Comparison of ENCODE assay signal across 22 cellular contexts in genomic region chr6:140138311-140138994, GRCh38.
DNase-seq lines count a peak whose midpoint lies in the region; ATAC-seq and TF ChIP-seq lines count a peak whose summit lies in the region.
"Had no signal": no experiment of that assay in that cellular context is flagged by ENCODE, and none has a peak within 500 bp of the region (broad histone marks: within the 10 kb centered on the region; RNA-seq: fewer than 3 reads in every experiment).

No MANE protein-coding gene starts in this region.

- no peak for TF ChIP-seq CTCF in Panc1 (IDR thresholded peaks at IDR 0.05)
- no peak for TF ChIP-seq CTCF in heart right ventricle (IDR thresholded peaks at IDR 0.05)
- TF ChIP-seq CTCF in progenitor cell of endocrine pancreas (IDR thresholded peaks at IDR 0.05; ENCODE audit: unreplicated experiment): no peak
- no peak for TF ChIP-seq CTCF in lower lobe of right lung (IDR thresholded peaks at IDR 0.05)

- intact Hi-C loops in Panc1 (cut with micrococcal nuclease; ENCODE audit: unreplicated experiment) (no loop called here), heart right ventricle (cut with DNase I) (no loop called here), lower lobe of right lung (cut with DNase I) (no loop called here)

- H3K4me1 ChIP-seq in Panc1 (ENCODE audit: control insufficient read depth, insufficient read depth, low read length) (no peaks in the 10 kb centered on the region), heart right ventricle (peaks cover 0 to 10% (median 0%) of the 10 kb centered on the region in 9 donors), lower lobe of right lung (no peaks in the 10 kb centered on the region)
- H3K4me1 ChIP-seq: BLaER1, psoas muscle, SJCRH30 had no signal

- ATAC-seq in Panc1: no peak; the same call in 1 of the 2 replicates
- ATAC-seq in heart right ventricle: peak in 6 of 8 donors; percentile 29 to 74 (median 50)
- ATAC-seq in GM18502 (IDR thresholded peaks at IDR 0.05; ENCODE audit: poor library complexity, unreplicated experiment): no peak
- no peak for ATAC-seq in lower lobe of right lung
- ATAC-seq: HepG2; naive thymus-derived CD8-positive, alpha-beta T cell; psoas muscle had no signal

- DNase-seq in NCI-H1417 (lab: John Stamatoyannopoulos, UW): peak in 2 of 3 experiments; percentile 8 to 59
- DNase-seq in NCI-H1417 treated with DMSO at 0.1 percent for 48 hours (lab: John Stamatoyannopoulos, UW): no peak
- DNase-seq in Panc1 (ENCODE audit: low read depth, low spot score): no peak
- no peak for DNase-seq in heart right ventricle
- no peak for DNase-seq in progenitor cell of endocrine pancreas (ENCODE audit: low spot score, unreplicated experiment)
- DNase-seq in AG08395 (ENCODE audit: low spot score): no peak
- no peak for DNase-seq in lower lobe of right lung
- DNase-seq: activated B cell treated with CpG ODN at 0.5 μM for 24 hours; activated CD4-positive, alpha-beta memory T cell treated with anti-CD3 and anti-CD28 coated beads, Interleukin-2, amount 10 ng/mL, durations not matched to agents 7 days and 5 days; activated naive CD4-positive, alpha-beta T cell treated with anti-CD3 and anti-CD28 coated beads, Interleukin-2, amount 10 ng/mL, durations not matched to agents 7 days and 5 days; aorta; H7; naive thymus-derived CD8-positive, alpha-beta T cell; NCI-H2107; NCI-H526; OCI-M1; psoas muscle; SJCRH30 had no signal

- H3K36me3 Mint-ChIP-seq in progenitor cell of endocrine pancreas (ENCODE audit: insufficient read depth): peaks cover 2% of the 10 kb centered on the region
- H3K36me3 Mint-ChIP-seq: activated naive CD4-positive, alpha-beta T cell treated with anti-CD3 and anti-CD28 coated beads, Interleukin-2, amount 10 ng/mL, durations not matched to agents 7 days and 5 days; memory B cell; naive thymus-derived CD8-positive, alpha-beta T cell had no signal

- BruUV-seq in Panc1 (replicated peaks; lab: Mats Ljungman, UMichigan): no TSS peak

- no peak overlapping the region for H3K4me3 Mint-ChIP-seq in progenitor cell of endocrine pancreas (ENCODE audit: low read depth)
- H3K4me3 Mint-ChIP-seq: activated B cell treated with CpG ODN at 0.5 μM for 24 hours; activated CD4-positive, alpha-beta memory T cell treated with anti-CD3 and anti-CD28 coated beads, Interleukin-2, amount 10 ng/mL, durations not matched to agents 7 days and 5 days; activated naive CD4-positive, alpha-beta T cell treated with anti-CD3 and anti-CD28 coated beads, Interleukin-2, amount 10 ng/mL, durations not matched to agents 7 days and 5 days; memory B cell; naive thymus-derived CD8-positive, alpha-beta T cell had no signal

- no peaks in the 10 kb centered on the region for H3K27me3 Mint-ChIP-seq in progenitor cell of endocrine pancreas
- H3K27me3 Mint-ChIP-seq: activated B cell treated with CpG ODN at 0.5 μM for 24 hours; activated CD4-positive, alpha-beta memory T cell treated with anti-CD3 and anti-CD28 coated beads, Interleukin-2, amount 10 ng/mL, durations not matched to agents 7 days and 5 days; activated naive CD4-positive, alpha-beta T cell treated with anti-CD3 and anti-CD28 coated beads, Interleukin-2, amount 10 ng/mL, durations not matched to agents 7 days and 5 days; memory B cell; naive thymus-derived CD8-positive, alpha-beta T cell had no signal

- H3K4me3 ChIP-seq in Panc1 (ENCODE audit: low read depth in 2 of 2, low read length in 2 of 2) (no peak overlapping the region), heart right ventricle (peak overlapping the region in 2 of 10 donors; percentile 8 to 9), lower lobe of right lung (no peak overlapping the region)
- H3K4me3 ChIP-seq: BLaER1, psoas muscle, SJCRH30 had no signal

- H3K27ac ChIP-seq in Panc1 (ENCODE audit: low read length): peak overlapping the region; percentile 54; the same call in 1 of the 2 replicates
- peak overlapping the region in 6 of 10 donors; percentile 11 to 67 (median 40) for H3K27ac ChIP-seq in heart right ventricle
- no peak overlapping the region for H3K27ac ChIP-seq in lower lobe of right lung
- H3K27ac ChIP-seq: BLaER1, psoas muscle, SJCRH30 had no signal

- H3K27me3 ChIP-seq in Panc1 (ENCODE audit: control insufficient read depth, insufficient read depth, low read length) (no peaks in the 10 kb centered on the region), heart right ventricle (no peaks in the 10 kb centered on the region), lower lobe of right lung (ENCODE audit: low read depth) (no peaks in the 10 kb centered on the region)
- H3K27me3 ChIP-seq: BLaER1, SJCRH30 had no signal

- H3K36me3 ChIP-seq in Panc1 (ENCODE audit: control insufficient read depth, insufficient read depth, low read length): no peaks in the 10 kb centered on the region
- H3K36me3 ChIP-seq in heart right ventricle: no peaks in the 10 kb centered on the region
- H3K36me3 ChIP-seq in lower lobe of right lung: no peaks in the 10 kb centered on the region
- H3K36me3 ChIP-seq: BLaER1, SJCRH30 had no signal

- CTCF ChIA-PET in Panc1 (lab: Charles Lee): no interaction called here

- H3K27ac Mint-ChIP-seq in progenitor cell of endocrine pancreas: peak overlapping the region; percentile 27
- H3K27ac Mint-ChIP-seq: activated B cell treated with CpG ODN at 0.5 μM for 24 hours; activated CD4-positive, alpha-beta memory T cell treated with anti-CD3 and anti-CD28 coated beads, Interleukin-2, amount 10 ng/mL, durations not matched to agents 7 days and 5 days; activated naive CD4-positive, alpha-beta T cell treated with anti-CD3 and anti-CD28 coated beads, Interleukin-2, amount 10 ng/mL, durations not matched to agents 7 days and 5 days; memory B cell; naive thymus-derived CD8-positive, alpha-beta T cell had no signal

- H3K9me3 ChIP-seq in Panc1 (ENCODE audit: control insufficient read depth, insufficient read depth, low read depth, low read length) (no peaks in the 10 kb centered on the region), heart right ventricle (peaks cover 0 to 26% (median 10%) of the 10 kb centered on the region in 11 donors), lower lobe of right lung (no peaks in the 10 kb centered on the region)
- H3K9me3 ChIP-seq: BLaER1 had no signal

- 39 to 46% methylated on average over 5 of the region's 5 CpGs for WGBS in heart right ventricle, 2 donors

- in situ Hi-C loops in Panc1 (cut with HindIII; ENCODE audit: low pct_unique_long_range_greater_than_20kb, low sequenced_read_pairs): no loop called here

- POLR2A ChIA-PET in Panc1 (lab: Charles Lee): no interaction called here

- peaks cover 6% of the 10 kb centered on the region for H3K4me1 Mint-ChIP-seq in progenitor cell of endocrine pancreas (ENCODE audit: low read depth)
- H3K4me1 Mint-ChIP-seq: activated B cell treated with CpG ODN at 0.5 μM for 24 hours; activated CD4-positive, alpha-beta memory T cell treated with anti-CD3 and anti-CD28 coated beads, Interleukin-2, amount 10 ng/mL, durations not matched to agents 7 days and 5 days; activated naive CD4-positive, alpha-beta T cell treated with anti-CD3 and anti-CD28 coated beads, Interleukin-2, amount 10 ng/mL, durations not matched to agents 7 days and 5 days; memory B cell; naive thymus-derived CD8-positive, alpha-beta T cell had no signal

- H3K9me3 Mint-ChIP-seq in progenitor cell of endocrine pancreas (ENCODE audit: low read depth): peaks cover 23% of the 10 kb centered on the region
- H3K9me3 Mint-ChIP-seq: activated naive CD4-positive, alpha-beta T cell treated with anti-CD3 and anti-CD28 coated beads, Interleukin-2, amount 10 ng/mL, durations not matched to agents 7 days and 5 days had no signal

Comparison
In these comparisons a context has a peak if more than half of its experiments do, and no peak if none do; other contexts are left out.
1. DNase-seq: peak in NCI-H1417 (2 of 3); none in NCI-H1417 treated with DMSO at 0.1 percent for 48 hours (single experiment), Panc1 (single experiment), heart right ventricle (0 of 2), progenitor cell of endocrine pancreas (single experiment), AG08395 (single experiment) and lower lobe of right lung (single experiment).
2. ATAC-seq: peak in heart right ventricle (6 of 8); none in Panc1 (single experiment), GM18502 (single experiment) and lower lobe of right lung (0 of 2).